In the genomic region with DNA sequence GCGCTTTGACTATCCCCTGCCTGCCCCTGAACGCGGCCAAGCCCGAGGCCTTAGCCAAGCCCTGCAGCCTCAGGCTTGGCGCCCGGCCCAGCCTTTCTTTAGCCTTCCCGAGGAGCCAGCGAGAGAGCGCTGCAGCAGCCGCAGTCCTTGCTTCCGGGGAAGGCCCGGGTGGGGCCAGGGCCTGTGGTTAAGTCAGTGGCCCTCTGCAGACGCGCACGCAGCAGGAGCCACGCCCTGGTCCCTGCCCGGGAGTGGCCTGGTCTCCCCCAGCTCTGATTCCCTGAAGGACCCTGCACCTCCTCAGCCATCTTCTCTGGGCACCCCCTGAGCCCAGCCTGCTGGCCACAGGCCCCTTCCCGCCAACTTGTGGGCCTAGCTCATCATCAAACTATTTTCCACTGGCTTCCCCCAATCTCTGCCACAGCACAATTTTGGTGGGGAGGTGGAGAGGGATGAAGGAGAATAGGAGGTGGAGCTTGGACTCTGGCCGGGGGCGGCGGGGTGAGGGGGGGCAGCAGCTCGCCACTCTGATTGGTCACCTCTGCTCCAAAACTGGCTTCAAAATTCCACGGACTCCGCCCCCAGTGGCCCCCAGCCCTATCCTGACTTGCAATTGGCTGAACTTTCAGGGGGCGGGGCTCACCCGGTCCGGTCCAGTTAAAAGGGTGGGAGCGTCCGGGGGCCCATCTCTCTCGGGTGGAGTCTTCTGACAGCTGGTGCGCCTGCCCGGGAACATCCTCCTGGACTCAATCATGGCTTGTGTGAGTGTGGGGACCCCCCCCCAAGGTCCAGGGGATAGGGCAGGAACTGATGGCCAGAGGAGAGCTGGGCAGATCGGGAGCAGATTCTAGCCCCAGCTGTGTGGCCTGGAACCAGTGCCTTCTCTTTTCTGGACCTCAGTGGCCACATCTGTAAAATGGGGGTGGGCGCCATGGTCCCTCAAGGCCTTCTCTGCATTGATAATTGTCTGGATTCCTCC, we compare ENCODE assay signal across 8 cellular contexts. TPM values are rescaled to one million over a fixed set of nuclear protein-coding genes. Genes with fewer than 3 reads are reported as not detected.
A peak's percentile ranks its signal among the peaks of the same experiment; 100 is the strongest.
DNase-seq lines count a peak whose midpoint lies in the region; ATAC-seq and TF ChIP-seq lines count a peak whose summit lies in the region.

LGALS1 (plus strand) TSS at position 686 of the 979 bp plus-strand sequence; CDS start at position 753, 67 bp downstream.

- TF ChIP-seq POLR2A in gastrocnemius medialis (IDR thresholded peaks at IDR 0.05), result peak; percentile 49 to 76

- H3F3A ChIP-seq in MM.1S (ENCODE audit: insufficient read depth, low read length), result peaks cover 32% of the 10 kb centered on the region

- H3K9me2 ChIP-seq in MM.1S (replicated peaks; ENCODE audit: insufficient read depth, low read length), result no peaks in the 10 kb centered on the region

- peak within 1 kb of the TSS; percentile 82; the same call in 1 of the 2 replicates for H3K27ac ChIP-seq in MM.1S (ENCODE audit: low read length)
- H3K27ac ChIP-seq in gastrocnemius medialis, result peak within 1 kb of the TSS; percentile 88 to 95 (median 91)

- CTCF ChIA-PET in MCF 10A (lab: Yijun Ruan, JAX), result interaction anchor here (0.5 to 2.6 kb wide), 8 partner anchors 11 to 117 kb away, joined by 3 to 11 read pairs (median 3); partner anchors contain the start of gene NOL12

- H3K27me3 ChIP-seq in MM.1S (replicated peaks; ENCODE audit: insufficient read depth, low read length) (no peaks in the 10 kb centered on the region), iPS-15b (ENCODE audit: control insufficient read depth, insufficient read depth, low read length) (no peaks in the 10 kb centered on the region), gastrocnemius medialis (no peaks in the 10 kb centered on the region)

- intact Hi-C loops in MCF 10A (cut with micrococcal nuclease), result loop anchor here (1.0 to 5.0 kb wide), 3 partner anchors 32 to 78 kb away; partner anchors contain the start of gene GGA1
- intact Hi-C loops in gastrocnemius medialis (cut with DNase I; ENCODE audit: low total_unique reads), result loop anchor here (1.0 to 5.0 kb wide), 6 partner anchors 17 to 478 kb away; partner anchors contain the start of genes GCAT, GGA1 and PDXP

- peaks cover 22% of the 10 kb centered on the region for H3K4me1 Mint-ChIP-seq in MCF 10A (ENCODE audit: insufficient read depth, unreplicated experiment)

- H3K9me3 ChIP-seq in MM.1S (replicated peaks; ENCODE audit: insufficient read depth, low read length) (no peaks in the 10 kb centered on the region), iPS-15b (ENCODE audit: control insufficient read depth, insufficient read depth, low read length) (no peaks in the 10 kb centered on the region), gastrocnemius medialis (no peaks in the 10 kb centered on the region)

- H3K27ac Mint-ChIP-seq in MCF 10A (ENCODE audit: low read depth, unreplicated experiment), result no peak within 1 kb of the TSS

- ATAC-seq in GM21529 (IDR thresholded peaks at IDR 0.05; ENCODE audit: unreplicated experiment) (peak; percentile 57), gastrocnemius medialis (peak; percentile 72 to 77), HG03571 (IDR thresholded peaks at IDR 0.05; ENCODE audit: unreplicated experiment) (no peak)

- no peak for TF ChIP-seq CTCF in MM.1S (IDR thresholded peaks at IDR 0.05; ENCODE audit: low read length)
- TF ChIP-seq CTCF in MCF 10A (IDR thresholded peaks at IDR 0.05; ENCODE audit: unreplicated experiment), result no peak
- TF ChIP-seq CTCF in gastrocnemius medialis (IDR thresholded peaks at IDR 0.05 in 4 of 5, conservative IDR thresholded peaks at IDR 0.05 in 1 of 5), result peak in 2 of 5 experiments; percentile 32 to 38

- DNase-seq in DMS114 treated with DMSO at 0.1 percent for 48 hours (lab: John Stamatoyannopoulos, UW; ENCODE audit: unreplicated experiment) (peak; percentile 79), MM.1S (peak; percentile 88), T-helper 9 cell (peak; percentile 53), MCF 10A (ENCODE audit: unreplicated experiment) (peak; percentile 95), gastrocnemius medialis (peak; percentile 92 to 95)

- H3K79me2 ChIP-seq in MM.1S (ENCODE audit: low read length), result peaks cover 21% of the 10 kb centered on the region

- H3K36me3 Mint-ChIP-seq in MCF 10A (ENCODE audit: insufficient read depth, unreplicated experiment), result peaks cover 31% of the 10 kb centered on the region

- TSS peak; percentile 74 for BruUV-seq in MCF 10A (replicated peaks; lab: Mats Ljungman, UMichigan)

- H3K36me3 ChIP-seq in MM.1S (replicated peaks; ENCODE audit: insufficient read depth, low read length), result no peaks in the 10 kb centered on the region
- H3K36me3 ChIP-seq in iPS-15b (ENCODE audit: control insufficient read depth, insufficient read depth, low read length), result no peaks in the 10 kb centered on the region
- H3K36me3 ChIP-seq in gastrocnemius medialis, result peaks cover 0 to 27% of the 10 kb centered on the region in 2 donors

- peak within 1 kb of the TSS; percentile 96 for H2AFZ ChIP-seq in MM.1S (ENCODE audit: low read length)

- H3K4me2 ChIP-seq in MM.1S (ENCODE audit: low read depth, low read length), result peak within 1 kb of the TSS; percentile 90

- peak within 1 kb of the TSS; percentile 75 for H3K4me3 Mint-ChIP-seq in MCF 10A (ENCODE audit: unreplicated experiment)

- in situ Hi-C loops in gastrocnemius medialis (cut with MboI; ENCODE audit: low sequenced_read_pairs in 4 of 4), result no loop called here

- peaks cover 23% of the 10 kb centered on the region for H3K4me1 ChIP-seq in MM.1S (ENCODE audit: low read length)
- peaks cover 3% of the 10 kb centered on the region for H3K4me1 ChIP-seq in iPS-15b (ENCODE audit: control insufficient read depth, insufficient read depth, low read length)
- H3K4me1 ChIP-seq in gastrocnemius medialis, result peaks cover 33 to 40% of the 10 kb centered on the region in 2 donors

- H3K9me3 Mint-ChIP-seq in MCF 10A (ENCODE audit: unreplicated experiment), result no peaks in the 10 kb centered on the region

- H3K9ac ChIP-seq in MM.1S (ENCODE audit: low read length) (peak within 1 kb of the TSS; percentile 71), iPS-15b (ENCODE audit: low read depth, low read length) (no peak within 1 kb of the TSS)

- H4K20me1 ChIP-seq in MM.1S (ENCODE audit: insufficient read depth, low read length), result no peaks in the 10 kb centered on the region

- H3K27me3 Mint-ChIP-seq in MCF 10A (ENCODE audit: insufficient read depth, unreplicated experiment), result no peaks in the 10 kb centered on the region

- POLR2A ChIA-PET in MCF 10A (lab: Yijun Ruan, JAX), result interaction anchor here (0.6 to 5.1 kb wide), 12 partner anchors 9 to 133 kb away, joined by 3 to 49 read pairs (median 6); partner anchors contain the start of genes GCAT, GGA1, NOL12 and PDXP

- peak within 1 kb of the TSS; percentile 65 for H3K4me3 ChIP-seq in MM.1S (ENCODE audit: low read length)
- H3K4me3 ChIP-seq in iPS-15b (ENCODE audit: low read depth, low read length), result peak within 1 kb of the TSS; percentile 61
- peak within 1 kb of the TSS; percentile 57 to 74 (median 70) for H3K4me3 ChIP-seq in gastrocnemius medialis

RNA-seq across cellular contexts. Expression of gene LGALS1, which starts in this region (rescaled TPM):
- total RNA-seq in MCF 10A (2022) (1,407 and 1,635 TPM in 2 replicates), gastrocnemius medialis (1,000 to 10,000 TPM in 3 of 4 donors, 100 to 1,000 TPM in 1; 561 to 1,888 (median 1,101) TPM)
